In genomic region chr13:45786293-45786920, GRCh38 we compare ENCODE assay signal across 18 cellular contexts.
DNase-seq lines count a peak whose midpoint lies in the region; ATAC-seq, FAIRE-seq and TF ChIP-seq lines count a peak whose summit lies in the region.
"Had no signal": no experiment of that assay in that cellular context is flagged by ENCODE, and none has a peak within 500 bp of the region (broad histone marks: within the 10 kb centered on the region; RNA-seq: fewer than 3 reads in every experiment).

No MANE protein-coding gene starts in this region.

- DNase-seq in CD8-positive, alpha-beta T cell, result peak in 1 of 7 experiments; percentile 41
- DNase-seq in Daoy (ENCODE audit: low read depth) (peak; percentile 5), OCI-M1 (lab: John Stamatoyannopoulos, UW) (peak; percentile 3), kidney (peak; percentile 74), NCI-H1048 (lab: John Stamatoyannopoulos, UW) (no peak)
- DNase-seq: activated CD4-positive, alpha-beta memory T cell treated with anti-CD3 and anti-CD28 coated beads, Interleukin-2, amount 10 ng/mL, durations not matched to agents 7 days and 5 days; adrenal gland; cerebellar nuclear complex; EL; KG1; NCI-H1436; stimulated activated CD4-positive, alpha-beta T cell treated with anti-CD3 and anti-CD28 coated beads, Interleukin-4, amount 100 ng/mL, for 4 hours had no signal

- ATAC-seq in CD8-positive, alpha-beta T cell, result peak; percentile 69
- ATAC-seq in GM18873 (IDR thresholded peaks at IDR 0.05; ENCODE audit: low FRiP score, unreplicated experiment) (no peak), GM18907 (IDR thresholded peaks at IDR 0.05; ENCODE audit: unreplicated experiment) (no peak)
- ATAC-seq: mucosa of descending colon had no signal

- FAIRE-seq in kidney (lab: Jason Lieb, UNC), result no peak
- FAIRE-seq: H54 had no signal

- H3K27ac ChIP-seq in CD8-positive, alpha-beta T cell (ENCODE audit: low read depth, low read length), result no peak overlapping the region
- H3K27ac ChIP-seq in kidney (ENCODE audit: low read depth in 2 of 2, low read length in 2 of 2), result peak overlapping the region; percentile 62 to 71
- H3K27ac ChIP-seq: adrenal gland, VCaP had no signal

- H3K4me1 ChIP-seq in CD8-positive, alpha-beta T cell (ENCODE audit: insufficient read depth, low read length), result peaks cover 4% of the 10 kb centered on the region
- H3K4me1 ChIP-seq in kidney (ENCODE audit: control insufficient read depth in 1 of 2, insufficient read depth in 1 of 2, low read depth in 1 of 2, low read length in 2 of 2), result peaks cover 10 to 11% of the 10 kb centered on the region in 2 donors
- H3K4me1 ChIP-seq: adrenal gland had no signal

- no peaks in the 10 kb centered on the region for H3K36me3 ChIP-seq in CD8-positive, alpha-beta T cell (ENCODE audit: insufficient read depth, low read length)
- H3K36me3 ChIP-seq in kidney (ENCODE audit: control insufficient read depth in 1 of 2, insufficient read depth in 2 of 2, low read length in 2 of 2), result no peaks in the 10 kb centered on the region
- H3K36me3 ChIP-seq: adrenal gland had no signal

- H3K27me3 Mint-ChIP-seq in CD8-positive, alpha-beta T cell (ENCODE audit: low read depth), result no peaks in the 10 kb centered on the region
- H3K27me3 Mint-ChIP-seq: activated CD4-positive, alpha-beta memory T cell treated with anti-CD3 and anti-CD28 coated beads, Interleukin-2, amount 10 ng/mL, durations not matched to agents 7 days and 5 days had no signal

- no peak for TF ChIP-seq CTCF in CD8-positive, alpha-beta T cell (IDR thresholded peaks at IDR 0.05)
- no peak for TF ChIP-seq CTCF in kidney (IDR thresholded peaks at IDR 0.05; ENCODE audit: borderline replicate concordance, extremely low read depth, insufficient read depth)

- no peak overlapping the region for H3K4me3 ChIP-seq in CD8-positive, alpha-beta T cell (ENCODE audit: low read depth, low read length)
- H3K4me3 ChIP-seq in kidney (ENCODE audit: low read length in 2 of 2), result no peak overlapping the region
- H3K4me3 ChIP-seq: adrenal gland, mucosa of descending colon had no signal

- no peak overlapping the region for H3K9ac ChIP-seq in kidney (ENCODE audit: low read length in 2 of 2)

- H3K36me3 Mint-ChIP-seq in CD8-positive, alpha-beta T cell, result no peaks in the 10 kb centered on the region

- POLR2A ChIA-PET in CD8-positive, alpha-beta T cell (lab: Charles Lee), result no interaction called here

- H3K4me1 Mint-ChIP-seq in CD8-positive, alpha-beta T cell (ENCODE audit: low read depth), result peaks cover 24% of the 10 kb centered on the region
- H3K4me1 Mint-ChIP-seq: activated CD4-positive, alpha-beta memory T cell treated with anti-CD3 and anti-CD28 coated beads, Interleukin-2, amount 10 ng/mL, durations not matched to agents 7 days and 5 days had no signal

- no peaks in the 10 kb centered on the region for H3K9me3 Mint-ChIP-seq in CD8-positive, alpha-beta T cell
- H3K9me3 Mint-ChIP-seq: activated CD4-positive, alpha-beta memory T cell treated with anti-CD3 and anti-CD28 coated beads, Interleukin-2, amount 10 ng/mL, durations not matched to agents 7 days and 5 days; activated T-helper 1 cell treated with anti-CD3 and anti-CD28 coated beads, Interleukin-12 subunit alpha, Interleukin-12 subunit beta, Interleukin-2, Interleukin-4 antibody, amounts not matched to agents 30 ng/mL and 10 ng/mL and 1 ng/mL, durations not matched to agents 14 hours and 24 hours and 36 hours had no signal

- peak overlapping the region; percentile 5 for H3K4me3 Mint-ChIP-seq in CD8-positive, alpha-beta T cell
- H3K4me3 Mint-ChIP-seq: activated CD4-positive, alpha-beta memory T cell treated with anti-CD3 and anti-CD28 coated beads, Interleukin-2, amount 10 ng/mL, durations not matched to agents 7 days and 5 days; activated T-helper 1 cell treated with anti-CD3 and anti-CD28 coated beads, Interleukin-12 subunit alpha, Interleukin-12 subunit beta, Interleukin-2, Interleukin-4 antibody, amounts not matched to agents 30 ng/mL and 10 ng/mL and 1 ng/mL, durations not matched to agents 14 hours and 24 hours and 36 hours had no signal

- no peaks in the 10 kb centered on the region for H3K27me3 ChIP-seq in CD8-positive, alpha-beta T cell (ENCODE audit: insufficient read depth, low read length)
- H3K27me3 ChIP-seq: adrenal gland had no signal

- CTCF ChIA-PET in CD8-positive, alpha-beta T cell (lab: Charles Lee), result interaction anchor here (1.0 kb wide), 1 partner anchor 37 kb away, joined by 3 read pairs; no protein-coding TSS in a partner anchor

- H3K27ac Mint-ChIP-seq in CD8-positive, alpha-beta T cell, result no peak overlapping the region
- H3K27ac Mint-ChIP-seq: activated CD4-positive, alpha-beta memory T cell treated with anti-CD3 and anti-CD28 coated beads, Interleukin-2, amount 10 ng/mL, durations not matched to agents 7 days and 5 days; activated T-helper 1 cell treated with anti-CD3 and anti-CD28 coated beads, Interleukin-12 subunit alpha, Interleukin-12 subunit beta, Interleukin-2, Interleukin-4 antibody, amounts not matched to agents 30 ng/mL and 10 ng/mL and 1 ng/mL, durations not matched to agents 14 hours and 24 hours and 36 hours had no signal

- intact Hi-C loops in CD8-positive, alpha-beta T cell (cut with DNase I, micrococcal nuclease), result no loop called here
- intact Hi-C loops in kidney (cut with DNase I), result no loop called here

- H3K9me3 ChIP-seq in CD8-positive, alpha-beta T cell (ENCODE audit: low read length), result no peaks in the 10 kb centered on the region
- no peaks in the 10 kb centered on the region for H3K9me3 ChIP-seq in kidney (ENCODE audit: control insufficient read depth in 1 of 2, low read length in 2 of 2)
- H3K9me3 ChIP-seq: adrenal gland, mucosa of descending colon had no signal
